Comparison of ENCODE assay signal across 30 cellular contexts in genomic region chr20:38204936-38205435, GRCh38. TPM values are rescaled to one million over a fixed set of nuclear protein-coding genes. Genes with fewer than 3 reads are reported as not detected.
"Had no signal": no experiment of that assay in that cellular context is flagged by ENCODE, and none has a peak within 500 bp of the region (broad histone marks: within the 10 kb centered on the region; RNA-seq: fewer than 3 reads in every experiment).

No MANE protein-coding gene starts in this region.

- H3K4me3 ChIP-seq: ascending aorta, cardiac muscle cell, K562, SJCRH30, SK-N-MC had no signal

- H3K9me3 ChIP-seq: ascending aorta, SJCRH30 had no signal

- H3K27me3 ChIP-seq: ascending aorta, cardiac muscle cell had no signal

- H3K27ac ChIP-seq: ascending aorta, cardiac muscle cell, SJCRH30, SK-N-MC had no signal

- ATAC-seq: activated CD4-positive, alpha-beta T cell treated with anti-CD3 and anti-CD28 coated beads for 36 hours; activated CD4-positive, CD25-positive, alpha-beta regulatory T cell treated with anti-CD3 and anti-CD28 coated beads, Interleukin-2, amount 50 U/mL, for 24 hours; activated CD8-positive, alpha-beta T cell treated with anti-CD3 and anti-CD28 coated beads, Interleukin-2, amount 10 ng/mL, durations not matched to agents 7 days and 5 days; K562; WTC11 had no signal

- DNase-seq: activated CD4-positive, alpha-beta T cell treated with anti-CD3 and anti-CD28 coated beads for 36 hours; activated CD4-positive, alpha-beta T cell treated with anti-CD3 and anti-CD28 coated beads, Interleukin-2, amount 10 ng/mL, durations not matched to agents 7 days and 5 days; activated CD4-positive, alpha-beta T cell treated with anti-CD3 and anti-CD28 coated beads, Interleukin-2, amount 50 U/mL, for 48 hours; activated CD8-positive, alpha-beta T cell treated with anti-CD3 and anti-CD28 coated beads, Interleukin-2, amount 10 ng/mL, durations not matched to agents 7 days and 5 days; activated gamma-delta T cell; activated naive CD4-positive, alpha-beta T cell treated with Interleukin-2 at 50 U/mL for 16 hours; activated naive CD8-positive, alpha-beta T cell treated with anti-CD3 and anti-CD28 coated beads, Interleukin-2, amount 10 ng/mL, durations not matched to agents 7 days and 5 days; activated T-cell treated with anti-CD3 and anti-CD28 coated beads, Interleukin-2, amount 50 U/mL, for 24 hours; amygdala; NCI-H1105; NCI-H1417 treated with DMSO at 0.1 percent for 48 hours; NCI-H1694 treated with DMSO at 0.1 percent for 48 hours; NCI-H2029; NCI-H345; NCI-H524 treated with DMSO at 0.1 percent for 48 hours; OCI-M1; SHP77; SJCRH30; T1000 had no signal

- H3K36me3 ChIP-seq: ascending aorta, cardiac muscle cell, SJCRH30 had no signal

RNA-seq across cellular contexts. Expression of gene TGM2, which starts 39.9 kb away (rescaled TPM):
- total RNA-seq: activated T-helper 2 cell treated with anti-CD3 and anti-CD28 coated beads, Interferon-gamma antibody, Interleukin-2, Interleukin-4, amounts not matched to agents 10 μg/mL and 5 μg/mL and 100 μg/mL, durations not matched to agents 14 hours and 24 hours and 36 hours had no signal

RNA-seq across cellular contexts. Expression of gene KIAA1755, which starts 55.5 kb away (rescaled TPM):
- total RNA-seq: activated CD4-positive, alpha-beta T cell treated with anti-CD3 and anti-CD28 coated beads for 36 hours; activated CD4-positive, alpha-beta T cell treated with anti-CD3 and anti-CD28 coated beads, Interleukin-2, amount 10 ng/mL, durations not matched to agents 7 days and 5 days; activated CD8-positive, alpha-beta T cell treated with anti-CD3 and anti-CD28 coated beads, Interleukin-2, amount 10 ng/mL, durations not matched to agents 7 days and 5 days; activated naive CD8-positive, alpha-beta T cell treated with anti-CD3 and anti-CD28 coated beads, Interleukin-2, amount 10 ng/mL, durations not matched to agents 7 days and 5 days; activated T-helper 2 cell treated with anti-CD3 and anti-CD28 coated beads, Interferon-gamma antibody, Interleukin-2, Interleukin-4, amounts not matched to agents 10 μg/mL and 5 μg/mL and 100 μg/mL, durations not matched to agents 14 hours and 24 hours and 36 hours; cardiac muscle cell; K562; MCF 10A; NCI-H460; T-helper 1 cell treated with Interleukin-12 subunit alpha and Interleukin-12 subunit beta and Interleukin-4 antibody, amounts not matched to agents 30 ng/mL and 1 ng/mL, for 36 hours; T-helper 2 cell treated with Interferon-gamma antibody and Interleukin-4, amounts not matched to agents 100 ng/mL and 5 ng/mL, for 36 hours had no signal
- polyA plus RNA-seq: cardiac muscle cell, K562 had no signal
